ENCODE assay signal across 19 cellular contexts in the genomic region with DNA sequence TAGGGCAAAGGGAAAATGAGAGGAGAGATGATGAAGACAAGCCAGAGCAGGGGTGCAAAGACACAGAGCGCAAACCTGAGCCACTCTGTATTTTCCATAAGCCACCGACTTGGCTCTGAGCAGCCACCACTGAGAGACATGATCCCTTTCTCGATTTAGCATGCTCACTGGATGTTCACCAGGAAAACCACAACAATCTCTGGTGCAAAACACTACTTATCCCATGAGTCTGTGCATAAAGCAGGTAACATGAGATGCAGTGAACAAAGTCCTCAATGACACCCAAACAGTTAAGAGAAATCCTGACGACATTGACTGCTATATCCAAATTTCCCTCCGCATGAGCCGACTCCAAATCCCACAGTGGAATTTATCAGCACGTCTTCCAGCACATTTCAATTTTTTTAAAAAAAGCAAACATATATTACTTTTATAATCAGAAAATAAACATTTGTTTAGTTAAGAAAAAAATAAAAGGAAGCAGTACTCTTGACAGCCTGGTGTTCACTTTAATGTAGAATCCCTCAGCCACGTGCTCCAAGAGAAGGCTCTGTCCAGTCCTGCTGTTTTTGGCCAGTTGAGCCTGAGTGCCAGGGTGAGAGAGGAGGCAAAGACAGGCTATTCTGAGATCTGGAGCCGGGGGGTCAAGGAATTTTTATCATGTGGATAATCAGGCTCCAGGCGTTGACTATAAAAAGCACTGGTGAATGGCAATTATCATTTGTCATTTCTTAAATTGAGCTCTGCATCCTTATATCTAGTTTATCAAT.
A peak's percentile ranks its signal among the peaks of the same experiment; 100 is the strongest.
DNase-seq lines count a peak whose midpoint lies in the region; ATAC-seq, FAIRE-seq and TF ChIP-seq lines count a peak whose summit lies in the region.
"Had no signal": no experiment of that assay in that cellular context is flagged by ENCODE, and none has a peak within 500 bp of the region (broad histone marks: within the 10 kb centered on the region; RNA-seq: fewer than 3 reads in every experiment).

No MANE protein-coding gene starts in this region.

- no peaks in the 10 kb centered on the region for H3F3A ChIP-seq in SK-N-SH (replicated peaks; ENCODE audit: insufficient read depth)
- no peaks in the 10 kb centered on the region for H3F3A ChIP-seq in PC-3 (ENCODE audit: low read length, unreplicated experiment)

- 87% methylated on average over 10 of the region's 10 CpGs for WGBS in SK-N-SH (ENCODE audit: low lambda C conversion rate)
- 32 to 40% methylated on average over 10 of the region's 10 CpGs for WGBS in pancreas, 2 donors

- ATAC-seq in SK-N-SH treated with all-trans-retinoic acid at 6 μM for 48 hours (no peak), PC-3 (peak; percentile 16; the same call in 1 of the 2 replicates), pancreas (peak; percentile 43 to 72 (median 54))
- ATAC-seq: K562 had no signal

- H3K79me2 ChIP-seq in SK-N-SH (ENCODE audit: insufficient read depth) (no peaks in the 10 kb centered on the region), PC-3 (ENCODE audit: low read length) (peaks cover 15% of the 10 kb centered on the region)

- H2AFZ ChIP-seq in SK-N-SH (ENCODE audit: low read depth) (no peak overlapping the region), PC-3 (ENCODE audit: low read length) (no peak overlapping the region)
- H2AFZ ChIP-seq: PC-9 had no signal

- no peak for TF ChIP-seq POLR2A in H54 (IDR thresholded peaks at IDR 0.05; ENCODE audit: low read depth, low read length)

- intact Hi-C loops in PC-3 (cut with micrococcal nuclease) = no loop called here
- intact Hi-C loops in pancreas (cut with DNase I) = loop anchor here in 1 of 3 donors (10.0 kb wide), 1 partner anchor 224 kb away; no protein-coding TSS in a partner anchor

- H4K20me1 ChIP-seq in SK-N-SH (ENCODE audit: insufficient read depth) = no peaks in the 10 kb centered on the region
- H4K20me1 ChIP-seq in PC-3 (ENCODE audit: low read length) = no peaks in the 10 kb centered on the region

- CTCF ChIA-PET in SK-N-SH (lab: Yijun Ruan, JAX) (interaction anchor here (0.9 to 2.6 kb wide), 5 partner anchors 8 to 312 kb away, joined by 3 to 9 read pairs (median 3); no protein-coding TSS in a partner anchor), PC-3 (lab: Charles Lee) (no interaction called here)

- H3K4me1 ChIP-seq in SK-N-SH (ENCODE audit: control insufficient read depth in 1 of 2, insufficient read depth in 2 of 2, low read depth in 1 of 2, low read length in 1 of 2) (peaks cover 5 to 7% of the 10 kb centered on the region in 2 experiments; a peak in 2 of 4 replicates), PC-3 (ENCODE audit: insufficient read depth, low read length) (peaks cover 42% of the 10 kb centered on the region), pancreas (peaks cover 13% of the 10 kb centered on the region in 3 donors)

- H3K36me3 ChIP-seq in SK-N-SH (replicated peaks in 1 of 2; ENCODE audit: control insufficient read depth in 1 of 2, insufficient read depth in 2 of 2, low read length in 1 of 2) = peaks cover 4 to 13% of the 10 kb centered on the region in 2 experiments
- peaks cover 28% of the 10 kb centered on the region for H3K36me3 ChIP-seq in PC-3 (ENCODE audit: low read depth, low read length)
- H3K36me3 ChIP-seq in pancreas = no peaks in the 10 kb centered on the region

- TF ChIP-seq EP300 in SK-N-SH (IDR thresholded peaks at IDR 0.05; ENCODE audit: borderline replicate concordance in 1 of 2, low read depth in 1 of 2, low read length in 1 of 2) = no peak

- no peak for FAIRE-seq in pancreas (lab: Jason Lieb, UNC)
- no peak for FAIRE-seq in H54 (lab: Jason Lieb, UNC)
- FAIRE-seq: D721Med, GM12891, H1, K562 had no signal

- no peak for TF ChIP-seq CTCF in SK-N-SH (IDR thresholded peaks at IDR 0.05)
- TF ChIP-seq CTCF in PC-3 (conservative IDR thresholded peaks at IDR 0.05; ENCODE audit: low read depth, low read length) = no peak
- no peak for TF ChIP-seq CTCF in pancreas (IDR thresholded peaks at IDR 0.05)

- H3K9ac ChIP-seq in SK-N-SH = no peak overlapping the region
- no peak overlapping the region for H3K9ac ChIP-seq in PC-3 (ENCODE audit: low read length)

- DNase-seq in SK-N-SH (no peak), PC-3 (no peak), pancreas (no peak), H54 (ENCODE audit: insufficient read length, low spot score) (no peak), SKM-1 treated with dmso at 0.1 percent for 144 hours (lab: John Stamatoyannopoulos, UW; ENCODE audit: unreplicated experiment) (no peak), caudate nucleus (lab: John Stamatoyannopoulos, UW) (no peak)
- DNase-seq: ACHN; C1 segment of cervical spinal cord; CD8-positive, alpha-beta memory T cell; NCI-H1694; NCI-H446 treated with DMSO at 0.1 percent for 48 hours; NCI-H82; PC-9; SIG-M5 had no signal

- H3K9me2 ChIP-seq in SK-N-SH = no peaks in the 10 kb centered on the region
- H3K9me2 ChIP-seq in PC-3 (replicated peaks; ENCODE audit: low read length) = no peaks in the 10 kb centered on the region

- TF ChIP-seq RAD21 in SK-N-SH (IDR thresholded peaks at IDR 0.05; ENCODE audit: low read length) = no peak

- no peak overlapping the region for H3K27ac ChIP-seq in SK-N-SH (ENCODE audit: low read depth in 2 of 2, low read length in 1 of 2)
- H3K27ac ChIP-seq in PC-3 (ENCODE audit: low read length) = no peak overlapping the region
- no peak overlapping the region for H3K27ac ChIP-seq in pancreas
- no peak overlapping the region for H3K27ac ChIP-seq in caudate nucleus (ENCODE audit: low read depth, low read length)
- H3K27ac ChIP-seq: PC-9 had no signal

- H3K27me3 ChIP-seq in SK-N-SH (ENCODE audit: insufficient read depth) (no peaks in the 10 kb centered on the region), PC-3 (ENCODE audit: low read length) (no peaks in the 10 kb centered on the region), pancreas (no peaks in the 10 kb centered on the region)

- H3K4me3 ChIP-seq in SK-N-SH (ENCODE audit: low read depth in 2 of 2, low read length in 1 of 2) = no peak overlapping the region
- no peak overlapping the region for H3K4me3 ChIP-seq in PC-3 (ENCODE audit: low read length)
- H3K4me3 ChIP-seq in pancreas = no peak overlapping the region
- H3K4me3 ChIP-seq: K562, PC-9 had no signal

- H3K4me2 ChIP-seq in SK-N-SH (no peak overlapping the region), PC-3 (ENCODE audit: low read length) (peak overlapping the region; percentile 0)
- H3K4me2 ChIP-seq: PC-9 had no signal

- H3K9me3 ChIP-seq in SK-N-SH (no peaks in the 10 kb centered on the region), PC-3 (ENCODE audit: low read length) (no peaks in the 10 kb centered on the region), pancreas (no peaks in the 10 kb centered on the region)

- POLR2A ChIA-PET in SK-N-SH (lab: Yijun Ruan, JAX) (no interaction called here), PC-3 (lab: Charles Lee; ENCODE audit: unreplicated experiment) (no interaction called here)

- BruUV-seq in PC-3 (replicated peaks; lab: Mats Ljungman, UMichigan) = no TSS peak

TF ChIP-seq in SK-N-SH, 30 proteins besides CTCF, POLR2A, EP300 and RAD21 (continues in another document):
- no peak for TF ChIP-seq NRF1 (IDR thresholded peaks at IDR 0.05; ENCODE audit: low read depth, low read length)
- TF ChIP-seq TCF12 (IDR thresholded peaks at IDR 0.05) = no peak

TF ChIP-seq in SK-N-SH treated with all-trans-retinoic acid at 6 μM for 48 hours, 23 proteins besides CTCF, POLR2A, EP300 and RAD21:
- TF ChIP-seq ZNF565 (CRISPR knock-in tag; conservative IDR thresholded peaks at IDR 0.05; ENCODE audit: low read depth) (no peak), ISL1 (CRISPR knock-in tag; IDR thresholded peaks at IDR 0.05) (no peak)
